ENCODE assay signal across 7 cellular contexts in the genomic region with DNA sequence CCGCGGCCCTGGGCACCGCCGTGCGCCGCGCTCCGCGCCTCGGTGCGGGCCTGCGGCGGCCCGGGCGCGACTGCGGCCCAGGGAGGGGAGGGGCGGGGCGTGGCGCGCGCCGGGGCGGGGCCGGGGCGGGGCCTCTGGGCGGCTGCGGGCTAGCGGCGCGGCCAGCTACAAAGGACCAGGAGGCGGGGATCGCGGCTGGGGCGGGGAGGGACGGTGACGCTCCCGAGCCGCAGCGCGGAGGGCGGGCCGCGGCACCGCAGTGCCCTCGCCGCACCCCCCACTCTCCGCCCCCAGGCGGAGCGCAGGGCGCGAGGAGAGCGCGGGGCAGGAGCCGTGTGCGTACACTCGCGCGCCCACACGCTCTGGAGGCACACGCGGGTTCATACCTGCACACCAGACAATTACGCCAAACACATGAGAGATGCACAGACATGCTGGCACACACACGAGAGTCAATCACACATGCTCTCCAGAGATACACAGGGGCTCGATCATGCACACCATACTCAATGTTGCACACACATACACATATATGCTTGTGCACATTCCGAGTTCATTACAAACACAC.
DNase-seq lines count a peak whose midpoint lies in the region; ATAC-seq, FAIRE-seq and TF ChIP-seq lines count a peak whose summit lies in the region.

A gene (minus strand): TSS at position 74 of the 568 bp plus-strand sequence. CDS start 117 bp downstream, outside the sequence.

- no peak for FAIRE-seq in GM19239 (lab: Jason Lieb, UNC)

- ATAC-seq in GM18909 (IDR thresholded peaks at IDR 0.05; ENCODE audit: poor library complexity, unreplicated experiment) = no peak

- DNase-seq in HEK293T (ENCODE audit: extremely low spot score) = peak; percentile 78
- DNase-seq in NCI-H446 (lab: John Stamatoyannopoulos, UW) = peak; percentile 35 to 82
- DNase-seq in germinal center (ENCODE audit: low spot score) = peak; percentile 10
- DNase-seq in putamen (ENCODE audit: low spot score) = peak; percentile 45
- no peak for DNase-seq in GM19239 (ENCODE audit: insufficient read length, low spot score)
- DNase-seq in NOMO-1 (lab: John Stamatoyannopoulos, UW; ENCODE audit: unreplicated experiment in 2 of 2) = no peak

- POLR2A ChIA-PET in HEK293T (lab: Yijun Ruan, JAX) = no interaction called here

- CTCF ChIA-PET in HEK293T (lab: Yijun Ruan, JAX) = no interaction called here

TF ChIP-seq in HEK293T, 16 proteins besides CTCF, POLR2A, EP300 and RAD21:
- TF ChIP-seq, protein P1, sequence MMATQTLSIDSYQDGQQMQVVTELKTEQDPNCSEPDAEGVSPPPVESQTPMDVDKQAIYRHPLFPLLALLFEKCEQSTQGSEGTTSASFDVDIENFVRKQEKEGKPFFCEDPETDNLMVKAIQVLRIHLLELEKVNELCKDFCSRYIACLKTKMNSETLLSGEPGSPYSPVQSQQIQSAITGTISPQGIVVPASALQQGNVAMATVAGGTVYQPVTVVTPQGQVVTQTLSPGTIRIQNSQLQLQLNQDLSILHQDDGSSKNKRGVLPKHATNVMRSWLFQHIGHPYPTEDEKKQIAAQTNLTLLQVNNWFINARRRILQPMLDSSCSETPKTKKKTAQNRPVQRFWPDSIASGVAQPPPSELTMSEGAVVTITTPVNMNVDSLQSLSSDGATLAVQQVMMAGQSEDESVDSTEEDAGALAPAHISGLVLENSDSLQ (IDR thresholded peaks at IDR 0.05) = no peak
- TF ChIP-seq FOXA1 (IDR thresholded peaks at IDR 0.05) (no peak), ARNT (IDR thresholded peaks at IDR 0.05) (no peak), HDGF (IDR thresholded peaks at IDR 0.05; ENCODE audit: borderline replicate concordance) (no peak), NFRKB (IDR thresholded peaks at IDR 0.05) (no peak), ELF4 (IDR thresholded peaks at IDR 0.05) (no peak), L3MBTL2 (conservative IDR thresholded peaks at IDR 0.05) (no peak), SUZ12 (IDR thresholded peaks at IDR 0.05) (no peak), FOXM1 (IDR thresholded peaks at IDR 0.05; ENCODE audit: borderline replicate concordance) (no peak), LEF1 (IDR thresholded peaks at IDR 0.05; ENCODE audit: borderline replicate concordance) (no peak), FOXK2 (IDR thresholded peaks at IDR 0.05) (no peak)

Comparison
In these comparisons a context has a peak if more than half of its experiments do, and no peak if none do; other contexts are left out.
1. DNase-seq: peak in HEK293T (single experiment), NCI-H446 (2 of 2), germinal center (single experiment) and putamen (single experiment); none in GM19239 (single experiment) and NOMO-1 (0 of 2).